ENCODE assay signal across 16 cellular contexts in the genomic region with DNA sequence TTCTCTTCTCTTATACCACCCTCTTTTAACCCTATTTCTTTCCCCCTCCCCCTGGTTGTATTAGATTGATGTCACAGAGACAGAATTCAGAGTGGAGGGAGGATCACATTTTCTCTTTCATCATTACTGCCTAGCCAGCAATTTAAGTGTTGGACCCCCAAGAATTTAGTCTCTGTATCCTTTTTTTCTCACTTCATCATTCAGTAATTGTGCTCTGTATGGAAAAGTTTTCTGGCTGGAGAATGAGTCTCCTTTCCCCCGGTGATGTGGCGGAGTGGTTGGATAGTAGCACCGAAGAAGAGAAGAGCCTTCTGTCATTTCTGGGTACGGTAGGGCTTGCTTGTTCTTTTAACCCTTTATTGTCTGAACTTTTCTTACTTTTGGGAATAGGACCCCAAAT.
DNase-seq lines count a peak whose midpoint lies in the region; ATAC-seq and TF ChIP-seq lines count a peak whose summit lies in the region.
"Had no signal": no experiment of that assay in that cellular context is flagged by ENCODE, and none has a peak within 500 bp of the region (broad histone marks: within the 10 kb centered on the region; RNA-seq: fewer than 3 reads in every experiment).

No MANE protein-coding gene starts in this region.

- H3K4me3 Mint-ChIP-seq in activated CD4-positive, alpha-beta memory T cell treated with anti-CD3 and anti-CD28 coated beads for 36 hours, result no peak overlapping the region
- H3K4me3 Mint-ChIP-seq: activated T-cell treated with anti-CD3 and anti-CD28 coated beads, Interleukin-2, amount 50 U/mL, for 72 hours; stimulated activated naive B cell treated with anti-CD40 and anti-IgM and Interleukin-4, amounts not matched to agents 10 μg/mL and 1 μg/mL and 100 μg/mL, for 72 hours had no signal

- peak overlapping the region; percentile 63 for H3K4me3 ChIP-seq in GM23248
- peak overlapping the region; percentile 44 for H3K4me3 ChIP-seq in brain microvascular endothelial cell (ENCODE audit: low read depth, low read length)
- peak overlapping the region; percentile 16 for H3K4me3 ChIP-seq in iPS-15b (ENCODE audit: low read depth, low read length)
- H3K4me3 ChIP-seq in sigmoid colon, result peak overlapping the region in 3 of 4 donors; percentile 28 to 38 (median 28)

- DNase-seq in GM23248, result peak; percentile 47
- no peak for DNase-seq in brain microvascular endothelial cell
- DNase-seq in sigmoid colon, result no peak
- DNase-seq in NCI-H1105 treated with DMSO at 0.1 percent for 48 hours (lab: John Stamatoyannopoulos, UW), result no peak
- no peak for DNase-seq in activated CD4-positive, alpha-beta memory T cell treated with anti-CD3 and anti-CD28 coated beads for 36 hours
- DNase-seq: activated T-cell treated with anti-CD3 and anti-CD28 coated beads, Interleukin-2, amount 50 U/mL, for 72 hours; Caco-2; kidney glomerular epithelial cell; SHP77; stimulated activated CD4-positive, alpha-beta T cell treated with anti-CD3 and anti-CD28 coated beads, Interleukin-2, amount 100 ng/mL, for 48 hours; stimulated activated naive B cell treated with anti-CD40 and anti-IgM and Interleukin-4, amounts not matched to agents 10 μg/mL and 1 μg/mL and 100 μg/mL, for 72 hours had no signal

- no peaks in the 10 kb centered on the region for H4K20me1 ChIP-seq in GM23248 (ENCODE audit: insufficient read depth)

- H3K27ac ChIP-seq in GM23248 (peak overlapping the region; percentile 10), brain microvascular endothelial cell (no peak overlapping the region), sigmoid colon (peak overlapping the region in 2 of 4 donors; percentile 33 to 46)

- no peak for TF ChIP-seq EP300 in sigmoid colon (IDR thresholded peaks at IDR 0.05)

- no peak overlapping the region for H3K27ac Mint-ChIP-seq in activated CD4-positive, alpha-beta memory T cell treated with anti-CD3 and anti-CD28 coated beads for 36 hours
- H3K27ac Mint-ChIP-seq: activated T-cell treated with anti-CD3 and anti-CD28 coated beads, Interleukin-2, amount 50 U/mL, for 72 hours; stimulated activated naive B cell treated with anti-CD40 and anti-IgM and Interleukin-4, amounts not matched to agents 10 μg/mL and 1 μg/mL and 100 μg/mL, for 72 hours had no signal

- peaks cover 3% of the 10 kb centered on the region for H3K27me3 Mint-ChIP-seq in activated CD4-positive, alpha-beta memory T cell treated with anti-CD3 and anti-CD28 coated beads for 36 hours

- peak overlapping the region; percentile 53 for H2AFZ ChIP-seq in GM23248

- in situ Hi-C loops in GM23248 (cut with MboI) (no loop called here), brain microvascular endothelial cell (cut with HindIII; ENCODE audit: low pct_ligation_motif_present, low sequenced_read_pairs) (no loop called here)

- TF ChIP-seq CTCF in brain microvascular endothelial cell (IDR thresholded peaks at IDR 0.05; ENCODE audit: low read depth, low read length, missing control alignments) (no peak), sigmoid colon (IDR thresholded peaks at IDR 0.05) (no peak)

- H3K36me3 Mint-ChIP-seq in activated CD4-positive, alpha-beta memory T cell treated with anti-CD3 and anti-CD28 coated beads for 36 hours, result no peaks in the 10 kb centered on the region
- H3K36me3 Mint-ChIP-seq: stimulated activated naive B cell treated with anti-CD40 and anti-IgM and Interleukin-4, amounts not matched to agents 10 μg/mL and 1 μg/mL and 100 μg/mL, for 72 hours had no signal

- POLR2A ChIA-PET in activated CD4-positive, alpha-beta memory T cell treated with anti-CD3 and anti-CD28 coated beads for 36 hours (lab: Charles Lee), result no interaction called here

- peak overlapping the region; percentile 46 for H3K9ac ChIP-seq in GM23248
- no peak overlapping the region for H3K9ac ChIP-seq in iPS-15b (ENCODE audit: low read depth, low read length)

- no peak for ATAC-seq in HG02852 (IDR thresholded peaks at IDR 0.05; ENCODE audit: unreplicated experiment)
- ATAC-seq in HG03520 (IDR thresholded peaks at IDR 0.05; ENCODE audit: unreplicated experiment), result no peak
- ATAC-seq: activated CD4-positive, CD25-positive, alpha-beta regulatory T cell treated with anti-CD3 and anti-CD28 coated beads, Interleukin-2, amount 50 U/mL, for 24 hours; activated T-cell treated with anti-CD3 and anti-CD28 coated beads, Interleukin-2, amount 50 U/mL, for 72 hours; esophagus mucosa; stimulated activated naive B cell treated with anti-CD40 and anti-IgM and Interleukin-4, amounts not matched to agents 10 μg/mL and 1 μg/mL and 100 μg/mL, for 72 hours had no signal

- CTCF ChIA-PET in activated CD4-positive, alpha-beta memory T cell treated with anti-CD3 and anti-CD28 coated beads for 36 hours (lab: Charles Lee), result no interaction called here

- no peaks in the 10 kb centered on the region; the same call in 1 of the 2 replicates for H3F3A ChIP-seq in GM23248 (ENCODE audit: insufficient read depth)

- intact Hi-C loops in sigmoid colon (cut with DNase I), result no loop called here
- intact Hi-C loops in activated CD4-positive, alpha-beta memory T cell treated with anti-CD3 and anti-CD28 coated beads for 36 hours (cut with micrococcal nuclease), result no loop called here

- peak overlapping the region; percentile 76 for H3K4me2 ChIP-seq in GM23248 (ENCODE audit: unreplicated experiment)

- H3K36me3 ChIP-seq in GM23248 (ENCODE audit: low read depth) (no peaks in the 10 kb centered on the region), brain microvascular endothelial cell (replicated peaks) (no peaks in the 10 kb centered on the region), iPS-15b (ENCODE audit: control insufficient read depth, insufficient read depth, low read length) (no peaks in the 10 kb centered on the region), sigmoid colon (no peaks in the 10 kb centered on the region)

- TF ChIP-seq POLR2A in sigmoid colon (IDR thresholded peaks at IDR 0.05), result no peak

- no peaks in the 10 kb centered on the region; the same call in 1 of the 2 replicates for H3K9me2 ChIP-seq in GM23248 (ENCODE audit: insufficient read depth)

- H3K27me3 ChIP-seq in GM23248 (replicated peaks; ENCODE audit: insufficient read depth), result no peaks in the 10 kb centered on the region
- no peaks in the 10 kb centered on the region for H3K27me3 ChIP-seq in brain microvascular endothelial cell (replicated peaks)
- no peaks in the 10 kb centered on the region for H3K27me3 ChIP-seq in iPS-15b (ENCODE audit: control insufficient read depth, insufficient read depth, low read length)
- H3K27me3 ChIP-seq in sigmoid colon, result no peaks in the 10 kb centered on the region

- no peaks in the 10 kb centered on the region for H3K4me1 Mint-ChIP-seq in activated CD4-positive, alpha-beta memory T cell treated with anti-CD3 and anti-CD28 coated beads for 36 hours (ENCODE audit: low read depth)

- peaks cover 67% of the 10 kb centered on the region for H3K79me2 ChIP-seq in GM23248 (ENCODE audit: insufficient read depth)

- H3K4me1 ChIP-seq in GM23248 (ENCODE audit: insufficient read depth) (peaks cover 32% of the 10 kb centered on the region), iPS-15b (ENCODE audit: control insufficient read depth, insufficient read depth, low read length) (peaks cover 17% of the 10 kb centered on the region), sigmoid colon (peaks cover 0 to 15% (median 11%) of the 10 kb centered on the region in 4 donors)

- H3K9me3 ChIP-seq in GM23248 (ENCODE audit: low read depth) (no peaks in the 10 kb centered on the region), iPS-15b (ENCODE audit: control insufficient read depth, insufficient read depth, low read length) (no peaks in the 10 kb centered on the region), sigmoid colon (no peaks in the 10 kb centered on the region)
- H3K9me3 ChIP-seq: Caco-2 had no signal

- no peaks in the 10 kb centered on the region for H3K9me3 Mint-ChIP-seq in activated CD4-positive, alpha-beta memory T cell treated with anti-CD3 and anti-CD28 coated beads for 36 hours
- H3K9me3 Mint-ChIP-seq: activated T-cell treated with anti-CD3 and anti-CD28 coated beads, Interleukin-2, amount 50 U/mL, for 72 hours; stimulated activated naive B cell treated with anti-CD40 and anti-IgM and Interleukin-4, amounts not matched to agents 10 μg/mL and 1 μg/mL and 100 μg/mL, for 72 hours had no signal

- 23 to 24% methylated on average over 4 of the region's 4 CpGs for WGBS in GM23248 (ENCODE audit: low coverage in 1 of 2, low lambda C conversion rate in 2 of 2, missing lambda C conversion rate in 2 of 2), 2 experiments
- WGBS in sigmoid colon, 2 donors, result 37 to 62% methylated on average over 4 of the region's 4 CpGs
